Comparison of ENCODE assay signal across 1 cellular context in genomic region chr12:106274012-106274411, GRCh38.
TF ChIP-seq lines count a peak whose summit lies in the region.

No MANE protein-coding gene starts in this region.

TF ChIP-seq in H1, 55 proteins besides CTCF, POLR2A, EP300 and RAD21:
- no peak for TF ChIP-seq SAP30 (IDR thresholded peaks at IDR 0.05; ENCODE audit: insufficient read depth, insufficient replicate concordance, low read length)
- TF ChIP-seq CREB1 (IDR thresholded peaks at IDR 0.05), result no peak
- no peak for TF ChIP-seq KDM4A (IDR thresholded peaks at IDR 0.05; ENCODE audit: low read depth, low read length, severe bottlenecking)
- no peak for TF ChIP-seq JUND (IDR thresholded peaks at IDR 0.05; ENCODE audit: low read length)
- TF ChIP-seq RNF2 (IDR thresholded peaks at IDR 0.05; ENCODE audit: borderline replicate concordance, low read depth, low read length, missing control alignments, poor library complexity, severe bottlenecking), result no peak
- TF ChIP-seq CHD1 (IDR thresholded peaks at IDR 0.05; ENCODE audit: low read depth, low read length), result no peak
